2 cellular contexts compared by ENCODE assay signal in the genomic region with DNA sequence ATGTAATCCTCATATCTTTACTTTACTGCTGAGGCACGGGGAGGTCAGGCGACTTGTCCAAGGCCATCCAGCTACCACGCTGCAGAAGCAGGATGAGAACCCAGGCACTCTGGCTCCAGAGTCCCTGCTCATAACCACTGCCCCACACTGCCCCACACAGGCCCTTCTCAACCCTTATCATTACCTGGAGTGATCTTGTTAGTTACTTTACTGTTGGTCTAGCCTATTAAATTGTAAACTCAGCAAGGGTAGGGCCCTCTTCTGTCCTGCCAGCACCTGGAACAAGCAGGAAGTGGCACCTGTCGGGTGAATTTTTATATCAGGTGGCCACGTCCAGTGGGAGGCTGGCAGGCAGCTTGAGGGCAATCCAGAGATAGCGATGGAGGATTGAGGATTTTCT.
TF ChIP-seq lines count a peak whose summit lies in the region.

No MANE protein-coding gene starts in this region.

TF ChIP-seq in H1, 55 proteins besides CTCF, POLR2A, EP300 and RAD21 (continued from another document):
- no peak for TF ChIP-seq SP4 (IDR thresholded peaks at IDR 0.05; ENCODE audit: low read length)
- no peak for TF ChIP-seq ZNF274 (IDR thresholded peaks at IDR 0.05; ENCODE audit: borderline replicate concordance, extremely low read depth, low read length)
- no peak for TF ChIP-seq BACH1 (IDR thresholded peaks at IDR 0.05; ENCODE audit: low read length)
- no peak for TF ChIP-seq SUZ12 (IDR thresholded peaks at IDR 0.05; ENCODE audit: low read length)
- TF ChIP-seq CREB1 (IDR thresholded peaks at IDR 0.05), result no peak
- no peak for TF ChIP-seq SRF (IDR thresholded peaks at IDR 0.05; ENCODE audit: low read depth, low read length)
- TF ChIP-seq MAFK (IDR thresholded peaks at IDR 0.05; ENCODE audit: low read depth, low read length), result no peak
- no peak for TF ChIP-seq JUND (IDR thresholded peaks at IDR 0.05; ENCODE audit: low read length)
- no peak for TF ChIP-seq SAP30 (IDR thresholded peaks at IDR 0.05; ENCODE audit: insufficient read depth, insufficient replicate concordance, low read length)
- TF ChIP-seq PHF8 (conservative IDR thresholded peaks at IDR 0.05; ENCODE audit: low read depth, low read length), result no peak
- no peak for TF ChIP-seq CEBPB (IDR thresholded peaks at IDR 0.05; ENCODE audit: low read depth, low read length)
- TF ChIP-seq NRF1 (IDR thresholded peaks at IDR 0.05; ENCODE audit: low read depth, low read length), result no peak
- no peak for TF ChIP-seq TAF7 (optimal IDR thresholded peaks at IDR 0.05; ENCODE audit: borderline replicate concordance, low read depth, low read length)
- no peak for TF ChIP-seq TAF1 (IDR thresholded peaks at IDR 0.05; ENCODE audit: low read depth, low read length)

TF ChIP-seq in HEK293T, 16 proteins besides CTCF, POLR2A, EP300 and RAD21 (continued from another document):
- no peak for TF ChIP-seq FOXA1 (IDR thresholded peaks at IDR 0.05)
- no peak for TF ChIP-seq SUZ12 (IDR thresholded peaks at IDR 0.05)
- no peak for TF ChIP-seq ZNF384 (IDR thresholded peaks at IDR 0.05)
- TF ChIP-seq LEF1 (IDR thresholded peaks at IDR 0.05; ENCODE audit: borderline replicate concordance), result no peak
- TF ChIP-seq HDGF (IDR thresholded peaks at IDR 0.05; ENCODE audit: borderline replicate concordance), result no peak
- no peak for TF ChIP-seq CTBP1 (IDR thresholded peaks at IDR 0.05; ENCODE audit: borderline replicate concordance)
